ENCODE assay signal across 10 cellular contexts in genomic region chr12:46386360-46386867, GRCh38. TPM values are rescaled to one million over a fixed set of nuclear protein-coding genes. Genes with fewer than 3 reads are reported as not detected.
A peak's percentile ranks its signal among the peaks of the same experiment; 100 is the strongest.
DNase-seq lines count a peak whose midpoint lies in the region; ATAC-seq and TF ChIP-seq lines count a peak whose summit lies in the region.
"Had no signal": no experiment of that assay in that cellular context is flagged by ENCODE, and none has a peak within 500 bp of the region (broad histone marks: within the 10 kb centered on the region; RNA-seq: fewer than 3 reads in every experiment).

No MANE protein-coding gene starts in this region.

- DNase-seq in heart right ventricle: no peak
- no peak for DNase-seq in Right ventricle myocardium superior
- DNase-seq in upper lobe of right lung: no peak
- DNase-seq in epidermal melanocyte (ENCODE audit: insufficient read length, low spot score): no peak
- no peak for DNase-seq in occipital lobe (lab: John Stamatoyannopoulos, UW)
- no peak for DNase-seq in endothelial cell (ENCODE audit: low spot score)
- DNase-seq: activated CD4-positive, alpha-beta T cell treated with anti-CD3 and anti-CD28 coated beads for 1 hour; foreskin melanocyte had no signal

- H3K4me1 Mint-ChIP-seq in endothelial cell (ENCODE audit: unreplicated experiment): peaks cover 34% of the 10 kb centered on the region

- ATAC-seq in heart right ventricle (no peak), Right ventricle myocardium superior (ENCODE audit: poor library complexity) (no peak), SK-N-SH treated with all-trans-retinoic acid at 6 μM for 48 hours (peak; percentile 12), upper lobe of right lung (no peak)

- peaks cover 3% of the 10 kb centered on the region for H3K27me3 Mint-ChIP-seq in endothelial cell (ENCODE audit: unreplicated experiment)

- peaks cover 0 to 81% (median 49%) of the 10 kb centered on the region in 9 donors for H3K4me1 ChIP-seq in heart right ventricle
- H3K4me1 ChIP-seq in iPS-18a (ENCODE audit: control insufficient read depth, low read depth, low read length): peaks cover 75% of the 10 kb centered on the region
- peaks cover 59% of the 10 kb centered on the region for H3K4me1 ChIP-seq in upper lobe of right lung

- H3K9me3 ChIP-seq in heart right ventricle: no peaks in the 10 kb centered on the region
- H3K9me3 ChIP-seq in iPS-18a (ENCODE audit: control insufficient read depth, low read depth, low read length): no peaks in the 10 kb centered on the region
- H3K9me3 ChIP-seq in upper lobe of right lung: no peaks in the 10 kb centered on the region

- H3K27ac Mint-ChIP-seq in endothelial cell (ENCODE audit: unreplicated experiment): no peak overlapping the region

- no peaks in the 10 kb centered on the region for H3K9me3 Mint-ChIP-seq in endothelial cell (ENCODE audit: unreplicated experiment)

- H3K36me3 ChIP-seq in heart right ventricle (no peaks in the 10 kb centered on the region), iPS-18a (ENCODE audit: control insufficient read depth, low read depth, low read length) (peaks cover 10% of the 10 kb centered on the region), upper lobe of right lung (no peaks in the 10 kb centered on the region)

- H3K4me3 ChIP-seq in heart right ventricle: peak overlapping the region in 7 of 10 donors; percentile 7 to 35 (median 25)
- peak overlapping the region; percentile 42 for H3K4me3 ChIP-seq in iPS-18a (ENCODE audit: low read length)
- H3K4me3 ChIP-seq in upper lobe of right lung: peak overlapping the region; percentile 17

- peak overlapping the region; percentile 47 for H3K9ac ChIP-seq in iPS-18a (ENCODE audit: low read length)

- 47 to 56% methylated on average over 3 of the region's 3 CpGs for WGBS in heart right ventricle, 2 donors

- no peak overlapping the region for H3K4me3 Mint-ChIP-seq in endothelial cell (ENCODE audit: unreplicated experiment)

- intact Hi-C loops in heart right ventricle (cut with DNase I) (loop anchor here in 5 of 10 donors (5.0 to 10.0 kb wide), 6 partner anchors 46 to 392 kb away; partner anchors contain the start of gene SCAF11 (in 3 of the 5)), Right ventricle myocardium superior (cut with DNase I) (loop anchor here (5.0 kb wide), 1 partner anchor 76 kb away; no protein-coding TSS in a partner anchor), upper lobe of right lung (cut with DNase I) (no loop called here)

- H3K27me3 ChIP-seq in heart right ventricle: no peaks in the 10 kb centered on the region
- H3K27me3 ChIP-seq in iPS-18a (ENCODE audit: control insufficient read depth, insufficient read depth, low read length): no peaks in the 10 kb centered on the region
- H3K27me3 ChIP-seq in upper lobe of right lung: no peaks in the 10 kb centered on the region

- H3K27ac ChIP-seq in heart right ventricle (peak overlapping the region in 9 of 10 donors; percentile 38 to 100 (median 98)), iPS-18a (ENCODE audit: low read length) (peak overlapping the region; percentile 84), upper lobe of right lung (peak overlapping the region; percentile 99)

- no peak for TF ChIP-seq CTCF in heart right ventricle (IDR thresholded peaks at IDR 0.05)
- no peak for TF ChIP-seq CTCF in upper lobe of right lung (IDR thresholded peaks at IDR 0.05)
- no peak for TF ChIP-seq CTCF in endothelial cell (IDR thresholded peaks at IDR 0.05; ENCODE audit: unreplicated experiment)

- H3K36me3 Mint-ChIP-seq in endothelial cell (ENCODE audit: low read depth, unreplicated experiment): no peaks in the 10 kb centered on the region

TF ChIP-seq in SK-N-SH treated with all-trans-retinoic acid at 6 μM for 48 hours, 23 proteins besides CTCF, POLR2A, EP300 and RAD21:
- TF ChIP-seq TSHZ2 (CRISPR knock-in tag; IDR thresholded peaks at IDR 0.05) (no peak), ISL1 (CRISPR knock-in tag; IDR thresholded peaks at IDR 0.05) (peak; percentile 95), PPARA (CRISPR knock-in tag; IDR thresholded peaks at IDR 0.05; ENCODE audit: borderline replicate concordance) (no peak), BACH2 (CRISPR knock-in tag; IDR thresholded peaks at IDR 0.05; ENCODE audit: borderline replicate concordance) (no peak), ZFP30 (CRISPR knock-in tag; IDR thresholded peaks at IDR 0.05) (no peak), CSRNP3 (CRISPR knock-in tag; IDR thresholded peaks at IDR 0.05) (no peak), ZNF8 (CRISPR knock-in tag; IDR thresholded peaks at IDR 0.05) (no peak), ESRRG (CRISPR knock-in tag; IDR thresholded peaks at IDR 0.05) (no peak), CSDC2 (CRISPR knock-in tag; IDR thresholded peaks at IDR 0.05) (no peak), RARB (CRISPR knock-in tag; IDR thresholded peaks at IDR 0.05) (no peak), ZFP3 (CRISPR knock-in tag; IDR thresholded peaks at IDR 0.05) (no peak), CREB5 (CRISPR knock-in tag; IDR thresholded peaks at IDR 0.05; ENCODE audit: low read depth) (peak; percentile 32; the same call in 1 of the 2 replicates), TCF4 (CRISPR knock-in tag; IDR thresholded peaks at IDR 0.05; ENCODE audit: borderline replicate concordance) (no peak), GLIS3 (CRISPR knock-in tag; IDR thresholded peaks at IDR 0.05) (no peak), PATZ1 (CRISPR knock-in tag; IDR thresholded peaks at IDR 0.05; ENCODE audit: borderline replicate concordance) (no peak), ZNF565 (CRISPR knock-in tag; conservative IDR thresholded peaks at IDR 0.05; ENCODE audit: low read depth) (no peak)

RNA-seq across cellular contexts. Expression of gene SLC38A2, which starts 13.8 kb away (rescaled TPM):
- total RNA-seq in heart right ventricle: 100 to 1,000 TPM in 8 of 10 donors, 10 to 100 TPM in 2; 82.1 to 203 (median 110) TPM
- 10 to 100 TPM; 65.3 to 90.0 TPM for polyA plus RNA-seq in heart right ventricle
- 144 TPM for total RNA-seq in Right ventricle myocardium superior
- total RNA-seq in upper lobe of right lung: 343 TPM
- 259 TPM for total RNA-seq in occipital lobe
- total RNA-seq in endothelial cell (ENCODE audit: unreplicated experiment): 249 TPM
